8 cellular contexts compared by ENCODE assay signal in the genomic region with DNA sequence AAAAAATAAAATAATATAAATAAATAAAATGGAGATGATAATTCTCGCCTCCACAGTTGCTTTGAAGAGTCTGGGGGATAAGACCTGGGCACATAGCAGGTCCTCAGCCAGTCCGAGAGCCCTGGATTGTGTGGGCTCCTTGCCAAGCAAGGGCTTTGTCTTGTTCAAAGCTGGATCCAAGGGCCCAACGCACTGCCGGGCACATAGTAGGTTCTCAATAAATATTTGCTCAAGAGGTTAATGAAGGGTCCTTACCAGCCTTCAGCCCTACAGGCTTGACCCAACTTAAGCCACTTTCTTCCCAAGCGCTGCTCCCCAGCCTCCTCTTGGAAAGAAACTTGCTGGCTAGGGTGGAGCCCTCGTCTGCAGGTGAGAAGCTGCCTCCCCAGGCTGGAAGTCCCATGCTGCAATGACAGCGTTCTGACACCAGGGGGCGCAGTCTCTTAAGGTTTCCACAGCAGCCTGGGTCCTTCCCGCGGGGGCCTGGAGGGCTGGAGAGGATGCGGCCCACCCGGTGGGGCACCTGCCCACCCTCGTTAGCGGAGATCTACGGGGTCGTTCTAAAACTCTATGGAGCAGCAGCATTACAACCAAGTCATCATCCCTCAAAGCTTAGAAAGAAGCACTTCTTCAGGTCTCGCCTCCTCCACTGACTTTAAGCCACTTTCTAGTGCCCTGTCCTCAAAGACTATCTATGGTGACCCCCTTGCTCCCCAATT.
DNase-seq lines count a peak whose midpoint lies in the region; ATAC-seq and TF ChIP-seq lines count a peak whose summit lies in the region.

No MANE protein-coding gene starts in this region.

- H3F3A ChIP-seq in SU-DHL-6 (ENCODE audit: insufficient read depth): no peaks in the 10 kb centered on the region

- H2AFZ ChIP-seq in SU-DHL-6 (ENCODE audit: low read depth, low read length, severe bottlenecking): peak overlapping the region; percentile 21

- no peaks in the 10 kb centered on the region for H3K9me3 ChIP-seq in SU-DHL-6 (ENCODE audit: insufficient read depth, low read length)
- H3K9me3 ChIP-seq in cardiac muscle cell (ENCODE audit: low read depth): no peaks in the 10 kb centered on the region

- H3K9ac ChIP-seq in SU-DHL-6 (ENCODE audit: low read length): peak overlapping the region; percentile 19; the same call in 1 of the 2 replicates

- H3K4me3 ChIP-seq in SU-DHL-6 (ENCODE audit: insufficient read depth, low read length, poor library complexity, severe bottlenecking): no peak overlapping the region
- H3K4me3 ChIP-seq in cardiac muscle cell: no peak overlapping the region

- H3K27ac ChIP-seq in SU-DHL-6 (ENCODE audit: low read depth, low read length) (peak overlapping the region; percentile 6; the same call in 1 of the 2 replicates), cardiac muscle cell (no peak overlapping the region)

- DNase-seq in GM10266 (ENCODE audit: extremely low spot score) (peak; percentile 74), M059J (ENCODE audit: low read depth) (peak; percentile 72), cardiac muscle cell (ENCODE audit: low read depth in 1 of 2, low spot score in 1 of 2) (peak; percentile 74 to 79), renal cortical epithelial cell (ENCODE audit: low read depth) (peak; percentile 49), NCI-H446 treated with DMSO at 0.1 percent for 48 hours (lab: John Stamatoyannopoulos, UW) (no peak)
- DNase-seq in activated naive CD4-positive, alpha-beta T cell treated with anti-CD3 and anti-CD28 coated beads, Interleukin-2, amount 50 U/mL, for 72 hours (ENCODE audit: low spot score in 2 of 2): peak; percentile 77 to 83

- H3K27me3 ChIP-seq in SU-DHL-6 (ENCODE audit: low read length) (no peaks in the 10 kb centered on the region), cardiac muscle cell (no peaks in the 10 kb centered on the region)

- no peaks in the 10 kb centered on the region for H4K20me1 ChIP-seq in SU-DHL-6 (ENCODE audit: low read depth, low read length)

- no peaks in the 10 kb centered on the region for H3K9me2 ChIP-seq in SU-DHL-6 (replicated peaks; ENCODE audit: insufficient read depth, low read length)

- peak; percentile 54 to 66 for ATAC-seq in activated naive CD4-positive, alpha-beta T cell treated with anti-CD3 and anti-CD28 coated beads, Interleukin-2, amount 50 U/mL, for 72 hours
- no peak for ATAC-seq in GM21526 (IDR thresholded peaks at IDR 0.05; ENCODE audit: low FRiP score, unreplicated experiment)

- no peaks in the 10 kb centered on the region for H3K36me3 Mint-ChIP-seq in activated naive CD4-positive, alpha-beta T cell treated with anti-CD3 and anti-CD28 coated beads, Interleukin-2, amount 50 U/mL, for 72 hours

- H3K27ac Mint-ChIP-seq in activated naive CD4-positive, alpha-beta T cell treated with anti-CD3 and anti-CD28 coated beads, Interleukin-2, amount 50 U/mL, for 72 hours: no peak overlapping the region

- H3K9me3 Mint-ChIP-seq in activated naive CD4-positive, alpha-beta T cell treated with anti-CD3 and anti-CD28 coated beads, Interleukin-2, amount 50 U/mL, for 72 hours: no peaks in the 10 kb centered on the region

- TF ChIP-seq CTCF in GM10266 (IDR thresholded peaks at IDR 0.05; ENCODE audit: control insufficient read depth, insufficient read depth, low read depth, missing control alignments) (peak; percentile 98), SU-DHL-6 (IDR thresholded peaks at IDR 0.05; ENCODE audit: insufficient read depth, low read length, poor library complexity, severe bottlenecking) (peak; percentile 90), cardiac muscle cell (IDR thresholded peaks at IDR 0.05; ENCODE audit: low read depth, low read length) (peak; percentile 94)

- H3K79me2 ChIP-seq in SU-DHL-6 (ENCODE audit: insufficient read depth, low read length): no peaks in the 10 kb centered on the region

- no peak overlapping the region for H3K4me2 ChIP-seq in SU-DHL-6 (ENCODE audit: low read depth, low read length, poor library complexity, severe bottlenecking)

- no peaks in the 10 kb centered on the region for H3K36me3 ChIP-seq in SU-DHL-6 (ENCODE audit: low read length)
- H3K36me3 ChIP-seq in cardiac muscle cell: no peaks in the 10 kb centered on the region

- no peaks in the 10 kb centered on the region for H3K4me1 ChIP-seq in cardiac muscle cell (ENCODE audit: low read depth)
